ENCODE assay signal across 13 cellular contexts in genomic region chr16:1985466-1986150, GRCh38. TPM values are rescaled to one million over a fixed set of nuclear protein-coding genes. Genes with fewer than 3 reads are reported as not detected.
A peak's percentile ranks its signal among the peaks of the same experiment; 100 is the strongest.
DNase-seq lines count a peak whose midpoint lies in the region; TF ChIP-seq lines count a peak whose summit lies in the region.
"Had no signal": no experiment of that assay in that cellular context is flagged by ENCODE, and none has a peak within 500 bp of the region (broad histone marks: within the 10 kb centered on the region; RNA-seq: fewer than 3 reads in every experiment).

No MANE protein-coding gene starts in this region.

- no peak for TF ChIP-seq CTCF in transverse colon (IDR thresholded peaks at IDR 0.05)
- TF ChIP-seq CTCF in ovary (IDR thresholded peaks at IDR 0.05), result no peak
- no peak for TF ChIP-seq CTCF in osteocyte (IDR thresholded peaks at IDR 0.05)

- peak overlapping the region; percentile 30 for H3K27ac Mint-ChIP-seq in activated naive CD4-positive, alpha-beta T cell treated with anti-CD3 and anti-CD28 coated beads, Interleukin-2, amount 50 U/mL, for 24 hours
- H3K27ac Mint-ChIP-seq in activated CD4-positive, alpha-beta memory T cell treated with anti-CD3 and anti-CD28 coated beads for 36 hours, result no peak overlapping the region
- H3K27ac Mint-ChIP-seq in immature natural killer cell (no peak overlapping the region), osteocyte (ENCODE audit: unreplicated experiment) (no peak overlapping the region)

- H3K4me3 Mint-ChIP-seq in activated naive CD4-positive, alpha-beta T cell treated with anti-CD3 and anti-CD28 coated beads, Interleukin-2, amount 50 U/mL, for 24 hours, result peak overlapping the region; percentile 80
- peak overlapping the region; percentile 81 for H3K4me3 Mint-ChIP-seq in activated CD4-positive, alpha-beta memory T cell treated with anti-CD3 and anti-CD28 coated beads for 36 hours
- H3K4me3 Mint-ChIP-seq in immature natural killer cell (peak overlapping the region; percentile 66 to 78 (median 73)), osteocyte (ENCODE audit: unreplicated experiment) (no peak overlapping the region)

- no peaks in the 10 kb centered on the region for H3K9me3 Mint-ChIP-seq in activated naive CD4-positive, alpha-beta T cell treated with anti-CD3 and anti-CD28 coated beads, Interleukin-2, amount 50 U/mL, for 24 hours
- no peaks in the 10 kb centered on the region for H3K9me3 Mint-ChIP-seq in activated CD4-positive, alpha-beta memory T cell treated with anti-CD3 and anti-CD28 coated beads for 36 hours
- no peaks in the 10 kb centered on the region for H3K9me3 Mint-ChIP-seq in immature natural killer cell
- no peaks in the 10 kb centered on the region for H3K9me3 Mint-ChIP-seq in osteocyte (ENCODE audit: unreplicated experiment)

- H3K4me1 Mint-ChIP-seq in activated naive CD4-positive, alpha-beta T cell treated with anti-CD3 and anti-CD28 coated beads, Interleukin-2, amount 50 U/mL, for 24 hours, result peaks cover 20% of the 10 kb centered on the region
- peaks cover 15% of the 10 kb centered on the region for H3K4me1 Mint-ChIP-seq in activated CD4-positive, alpha-beta memory T cell treated with anti-CD3 and anti-CD28 coated beads for 36 hours (ENCODE audit: low read depth)
- H3K4me1 Mint-ChIP-seq in immature natural killer cell, result peaks cover 17 to 21% of the 10 kb centered on the region in 2 donors
- peaks cover 14% of the 10 kb centered on the region for H3K4me1 Mint-ChIP-seq in osteocyte (ENCODE audit: unreplicated experiment)

- H3K9me3 ChIP-seq in transverse colon, result no peaks in the 10 kb centered on the region
- no peaks in the 10 kb centered on the region for H3K9me3 ChIP-seq in ovary
- H3K9me3 ChIP-seq: esophagus squamous epithelium had no signal

- intact Hi-C loops in activated CD4-positive, alpha-beta memory T cell treated with anti-CD3 and anti-CD28 coated beads for 36 hours (cut with micrococcal nuclease), result no loop called here
- intact Hi-C loops in transverse colon (cut with DNase I; ENCODE audit: low total_unique reads), result loop anchor here (10.0 kb wide), 1 partner anchor 679 kb away; no protein-coding TSS in a partner anchor
- intact Hi-C loops in ovary (cut with DNase I), result no loop called here

- H3K36me3 ChIP-seq in transverse colon, result peaks cover 0 to 7% (median 0%) of the 10 kb centered on the region in 4 donors
- H3K36me3 ChIP-seq in ovary, result no peaks in the 10 kb centered on the region

- TF ChIP-seq POLR2A in transverse colon (IDR thresholded peaks at IDR 0.05), result peak; percentile 83
- no peak for TF ChIP-seq POLR2A in ovary (IDR thresholded peaks at IDR 0.05)

- DNase-seq in activated naive CD4-positive, alpha-beta T cell treated with Interleukin-2 at 50 U/mL for 16 hours, result no peak
- no peak for DNase-seq in activated CD4-positive, alpha-beta memory T cell treated with anti-CD3 and anti-CD28 coated beads for 36 hours
- DNase-seq in immature natural killer cell (no peak), transverse colon (peak; percentile 78), ovary (no peak), osteocyte (ENCODE audit: extremely low spot score, unreplicated experiment) (no peak), NCI-H82 (lab: John Stamatoyannopoulos, UW) (no peak)
- DNase-seq: DMS 273 treated with DMSO at 0.1 percent for 48 hours, esophagus squamous epithelium, NCI-H1105 had no signal

- TF ChIP-seq EP300 in transverse colon (IDR thresholded peaks at IDR 0.05; ENCODE audit: low read depth), result no peak
- no peak for TF ChIP-seq EP300 in ovary (IDR thresholded peaks at IDR 0.05)

- peaks cover 11% of the 10 kb centered on the region for H3K27me3 Mint-ChIP-seq in activated naive CD4-positive, alpha-beta T cell treated with anti-CD3 and anti-CD28 coated beads, Interleukin-2, amount 50 U/mL, for 24 hours
- peaks cover 33% of the 10 kb centered on the region for H3K27me3 Mint-ChIP-seq in activated CD4-positive, alpha-beta memory T cell treated with anti-CD3 and anti-CD28 coated beads for 36 hours
- H3K27me3 Mint-ChIP-seq in immature natural killer cell (ENCODE audit: low read depth in 3 of 3) (peaks cover 13 to 21% (median 13%) of the 10 kb centered on the region in 3 donors), osteocyte (ENCODE audit: unreplicated experiment) (peaks cover 15% of the 10 kb centered on the region)

- H3K36me3 Mint-ChIP-seq in activated naive CD4-positive, alpha-beta T cell treated with anti-CD3 and anti-CD28 coated beads, Interleukin-2, amount 50 U/mL, for 24 hours, result peaks cover 3% of the 10 kb centered on the region
- H3K36me3 Mint-ChIP-seq in activated CD4-positive, alpha-beta memory T cell treated with anti-CD3 and anti-CD28 coated beads for 36 hours, result peaks cover 4% of the 10 kb centered on the region
- no peaks in the 10 kb centered on the region for H3K36me3 Mint-ChIP-seq in immature natural killer cell
- peaks cover 9% of the 10 kb centered on the region for H3K36me3 Mint-ChIP-seq in osteocyte (ENCODE audit: unreplicated experiment)

- H3K27me3 ChIP-seq in transverse colon (peaks cover 38% of the 10 kb centered on the region), ovary (peaks cover 1% of the 10 kb centered on the region)

- H3K4me3 ChIP-seq in transverse colon (peak overlapping the region in 2 of 4 donors; percentile 89 to 90), ovary (no peak overlapping the region)

- CTCF ChIA-PET in activated CD4-positive, alpha-beta memory T cell treated with anti-CD3 and anti-CD28 coated beads for 36 hours (lab: Charles Lee), result interaction anchor here (2.4 kb wide), 1 partner anchor 18 kb away, joined by 15 read pairs; no protein-coding TSS in a partner anchor

- peak overlapping the region; percentile 91 to 95 (median 93) for H3K27ac ChIP-seq in transverse colon
- H3K27ac ChIP-seq in ovary, result no peak overlapping the region

- WGBS in transverse colon (ENCODE audit: low coverage in 1 of 2), 2 donors, result 75% methylated on average over 14 of the region's 14 CpGs; no CpG with 5 or more reads in 1 of the 2 donors
- 90 to 94% (median 92%) methylated on average over 14 of the region's 14 CpGs for WGBS in ovary, 3 donors

- in situ Hi-C loops in transverse colon (cut with MboI; ENCODE audit: low pct_ligation_motif_present in 1 of 4, low pct_unique_long_range_greater_than_20kb in 1 of 4, low sequenced_read_pairs in 3 of 4), result no loop called here

- POLR2A ChIA-PET in activated CD4-positive, alpha-beta memory T cell treated with anti-CD3 and anti-CD28 coated beads for 36 hours (lab: Charles Lee), result interaction anchor here (1.6 to 3.6 kb wide), 3 partner anchors 20 to 25 kb away, joined by 5 to 22 read pairs (median 8); partner anchors contain the start of gene RPS2

- peaks cover 25 to 64% (median 56%) of the 10 kb centered on the region in 4 donors for H3K4me1 ChIP-seq in transverse colon
- H3K4me1 ChIP-seq in ovary (ENCODE audit: insufficient read depth), result peaks cover 4% of the 10 kb centered on the region

RNA-seq across cellular contexts. Expression of gene GFER, which starts 1.6 kb away (rescaled TPM):
- 10 to 100 TPM; 34.4 to 37.5 TPM for total RNA-seq in activated CD4-positive, alpha-beta memory T cell treated with anti-CD3 and anti-CD28 coated beads for 36 hours
- polyA plus RNA-seq in immature natural killer cell, result 10 to 100 TPM; 38.4 to 52.0 (median 40.7) TPM
- total RNA-seq in transverse colon, result 100 to 1,000 TPM in 1 of 4 donors, 10 to 100 TPM in 3; 29.9 to 117 (median 64.3) TPM
- total RNA-seq in ovary, result 10 to 100 TPM; 10.6 to 18.5 (median 14.0) TPM
- 10 to 100 TPM in 1 of 2 donors, 1 to 10 TPM in 1; 6.1 to 16.8 TPM for polyA plus RNA-seq in ovary
- 21.2 and 24.7 TPM in 2 replicates for total RNA-seq in osteocyte

RNA-seq across cellular contexts. Expression of gene SYNGR3, which starts 4.2 kb away (rescaled TPM):
- total RNA-seq in activated CD4-positive, alpha-beta memory T cell treated with anti-CD3 and anti-CD28 coated beads for 36 hours, result 10 to 100 TPM; 11.9 to 12.4 TPM
- 1 to 10 TPM; 4.6 to 6.7 (median 6.4) TPM for polyA plus RNA-seq in immature natural killer cell
- total RNA-seq in transverse colon, result 1 to 10 TPM in 3 of 4 donors, not detected in 1; 2.7 to 4.8 (median 2.9) TPM
- total RNA-seq in ovary, result 1 to 10 TPM in 4 of 7 donors, under 1 TPM in 3; 0.50 to 4.0 (median 1.1) TPM
- polyA plus RNA-seq in ovary, result under 1 TPM; 0.42 to 0.75 TPM
- 0.57 and 0.91 TPM in 2 replicates for total RNA-seq in osteocyte

RNA-seq across cellular contexts. Expression of gene NOXO1, which starts 4.3 kb away (rescaled TPM):
- total RNA-seq in activated CD4-positive, alpha-beta memory T cell treated with anti-CD3 and anti-CD28 coated beads for 36 hours, result not detected
- polyA plus RNA-seq in immature natural killer cell, result under 1 TPM in 1 of 3 donors, not detected in 2; 0.17 TPM
- 10 to 100 TPM in 3 of 4 donors, 1 to 10 TPM in 1; 4.2 to 29.8 (median 19.4) TPM for total RNA-seq in transverse colon
- total RNA-seq in ovary, result 1 to 10 TPM in 1 of 7 donors, under 1 TPM in 3, not detected in 3; 0.36 to 1.3 (median 0.66) TPM
- under 1 TPM in 1 of 2 donors, not detected in 1; 0.48 TPM for polyA plus RNA-seq in ovary
- total RNA-seq in osteocyte, result 0.54 and 0.91 TPM in 2 replicates
- total RNA-seq: mononuclear cell had no signal

RNA-seq across cellular contexts. Expression of gene TBL3, which starts 13.8 kb away (rescaled TPM):
- total RNA-seq in activated CD4-positive, alpha-beta memory T cell treated with anti-CD3 and anti-CD28 coated beads for 36 hours, result 10 to 100 TPM; 45.7 to 47.3 TPM
- polyA plus RNA-seq in immature natural killer cell (10 to 100 TPM; 34.4 to 66.1 (median 59.8) TPM), ovary (10 to 100 TPM in 1 of 2 donors, 1 to 10 TPM in 1; 2.1 to 40.6 TPM)
- total RNA-seq in transverse colon (10 to 100 TPM; 23.2 to 31.0 (median 28.2) TPM), ovary (10 to 100 TPM; 28.9 to 48.0 (median 31.0) TPM), osteocyte (29.9 and 32.0 TPM in 2 replicates)

RNA-seq across cellular contexts. Expression of gene RNF151, which starts 19.0 kb away (rescaled TPM):
- total RNA-seq in activated CD4-positive, alpha-beta memory T cell treated with anti-CD3 and anti-CD28 coated beads for 36 hours, result not detected
- polyA plus RNA-seq in immature natural killer cell (not detected), ovary (not detected)
- total RNA-seq in transverse colon (not detected), ovary (under 1 TPM in 1 of 7 donors, not detected in 6; 0.32 TPM), osteocyte (0.46 TPM in 1 of 2 replicates, not detected in the other)
- total RNA-seq: esophagus squamous epithelium, mononuclear cell, Right ventricle myocardium inferior had no signal

Comparison
In these comparisons a context has a peak if more than half of its experiments do, and no peak if none do; other contexts are left out.
1. H3K27ac ChIP-seq: peak in transverse colon (4 of 4); none in ovary (0 of 2).